ENCODE assay signal across 1 cellular context in genomic region chr9:136726631-136727191, GRCh38.
TF ChIP-seq lines count a peak whose summit lies in the region.

No MANE protein-coding gene starts in this region.

TF ChIP-seq in K562, 482 proteins besides CTCF, POLR2A, EP300 and RAD21 (continues in another document):
- TF ChIP-seq ZSCAN32 (CRISPR knock-in tag; IDR thresholded peaks at IDR 0.05), result no peak
- no peak for TF ChIP-seq RBM17 (IDR thresholded peaks at IDR 0.05; ENCODE audit: borderline replicate concordance, low read depth, low read length)
- TF ChIP-seq NCOA4 (IDR thresholded peaks at IDR 0.05; ENCODE audit: partially characterized antibody), result no peak
- TF ChIP-seq CTCFL (IDR thresholded peaks at IDR 0.05; ENCODE audit: borderline replicate concordance, insufficient read depth, low read depth, low read length, poor library complexity, severe bottlenecking), result peak; percentile 51
- no peak for TF ChIP-seq FOXO4 (CRISPR knock-in tag; IDR thresholded peaks at IDR 0.05)
- peak in 1 of 2 experiments; percentile 64; a peak in 2 of 4 replicates for TF ChIP-seq RCOR1 (IDR thresholded peaks at IDR 0.05; ENCODE audit: borderline replicate concordance in 1 of 2, low read depth in 2 of 2, low read length in 2 of 2)
- peak; percentile 43; the same call in 1 of the 2 replicates for TF ChIP-seq MYC (IDR thresholded peaks at IDR 0.05; ENCODE audit: low read depth, low read length)
- no peak for TF ChIP-seq MYC (CRISPR knock-in tag; IDR thresholded peaks at IDR 0.05; ENCODE audit: borderline replicate concordance, low read depth)
- TF ChIP-seq IRF1 (CRISPR knock-in tag; IDR thresholded peaks at IDR 0.05; ENCODE audit: borderline replicate concordance), result no peak
- TF ChIP-seq USF1 (CRISPR knock-in tag; IDR thresholded peaks at IDR 0.05), result peak; percentile 18; the same call in 1 of the 2 replicates
- TF ChIP-seq AFF4 (CRISPR knock-in tag; IDR thresholded peaks at IDR 0.05), result 0 out of 2 replicates have a peak, but pooled peaks have one; percentile 35
- TF ChIP-seq SIN3A (IDR thresholded peaks at IDR 0.05; ENCODE audit: borderline replicate concordance in 2 of 2, control insufficient read depth in 1 of 2, low read depth in 2 of 2, low read length in 2 of 2), result peak in 1 of 2 experiments; percentile 93; a peak in 2 of 4 replicates
- peak; percentile 60 for TF ChIP-seq RBM39 (optimal IDR thresholded peaks at IDR 0.05; ENCODE audit: low read depth, low read length)
- TF ChIP-seq MLX (CRISPR knock-in tag; conservative IDR thresholded peaks at IDR 0.05), result no peak
- 0 out of 2 replicates have a peak, but pooled peaks have one; percentile 36 for TF ChIP-seq ZNF407 (IDR thresholded peaks at IDR 0.05; ENCODE audit: low read depth)
- no peak for TF ChIP-seq NR2F6 (CRISPR knock-in tag; IDR thresholded peaks at IDR 0.05)
- peak in 1 of 2 experiments; percentile 48; a peak in 2 of 4 replicates for TF ChIP-seq MNT (conservative IDR thresholded peaks at IDR 0.05)
- no peak for TF ChIP-seq HIVEP1 (CRISPR knock-in tag; IDR thresholded peaks at IDR 0.05)
- TF ChIP-seq TCFL5 (CRISPR knock-in tag; conservative IDR thresholded peaks at IDR 0.05), result no peak
- TF ChIP-seq ZNF395 (CRISPR knock-in tag; IDR thresholded peaks at IDR 0.05), result peak; percentile 46; the same call in 1 of the 2 replicates
- TF ChIP-seq GATAD2A (IDR thresholded peaks at IDR 0.05), result no peak
- TF ChIP-seq TFAP4 (CRISPR knock-in tag; IDR thresholded peaks at IDR 0.05; ENCODE audit: borderline replicate concordance), result peak; percentile 64; the same call in 1 of the 2 replicates
- no peak for TF ChIP-seq ELF2 (CRISPR knock-in tag; IDR thresholded peaks at IDR 0.05)
- no peak for TF ChIP-seq POLR3G (IDR thresholded peaks at IDR 0.05; ENCODE audit: extremely low read depth, insufficient read length, insufficient replicate concordance)
